Comparison of ENCODE assay signal across 20 cellular contexts in genomic region chr5:143479394-143479793, GRCh38.
DNase-seq lines count a peak whose midpoint lies in the region; ATAC-seq and TF ChIP-seq lines count a peak whose summit lies in the region.
"Had no signal": no experiment of that assay in that cellular context is flagged by ENCODE, and none has a peak within 500 bp of the region (broad histone marks: within the 10 kb centered on the region; RNA-seq: fewer than 3 reads in every experiment).

No MANE protein-coding gene starts in this region.

- no peak for ATAC-seq in naive thymus-derived CD4-positive, alpha-beta T cell
- ATAC-seq in activated CD8-positive, alpha-beta T cell treated with anti-CD3 and anti-CD28 coated beads, Interleukin-2, amount 10 ng/mL, durations not matched to agents 7 days and 5 days = no peak
- ATAC-seq: Panc1, SK-N-SH treated with all-trans-retinoic acid at 6 μM for 48 hours had no signal

- H3K4me1 Mint-ChIP-seq in MCF 10A (ENCODE audit: insufficient read depth, unreplicated experiment) = peaks cover 7% of the 10 kb centered on the region
- no peaks in the 10 kb centered on the region for H3K4me1 Mint-ChIP-seq in naive thymus-derived CD4-positive, alpha-beta T cell
- no peaks in the 10 kb centered on the region for H3K4me1 Mint-ChIP-seq in activated CD8-positive, alpha-beta T cell treated with anti-CD3 and anti-CD28 coated beads, Interleukin-2, amount 10 ng/mL, durations not matched to agents 7 days and 5 days (ENCODE audit: low read depth)
- H3K4me1 Mint-ChIP-seq: CD8-positive, alpha-beta memory T cell had no signal

- no peak overlapping the region for H2AFZ ChIP-seq in PC-9

- DNase-seq in MCF 10A (ENCODE audit: unreplicated experiment) (peak; percentile 69), breast epithelium (ENCODE audit: low spot score in 2 of 2) (no peak), PC-9 (peak in 1 of 2 experiments; percentile 89), choroid plexus epithelial cell (ENCODE audit: low read depth) (peak; percentile 36), renal cortical epithelial cell (ENCODE audit: low read depth) (peak; percentile 68), cerebellar nuclear complex (lab: John Stamatoyannopoulos, UW) (no peak)
- DNase-seq in naive thymus-derived CD4-positive, alpha-beta T cell = no peak
- DNase-seq in activated CD8-positive, alpha-beta T cell treated with anti-CD3 and anti-CD28 coated beads, Interleukin-2, amount 10 ng/mL, durations not matched to agents 7 days and 5 days = no peak
- DNase-seq: 8988T; CD8-positive, alpha-beta memory T cell; GF-D8; NCI-H1417 treated with DMSO at 0.1 percent for 48 hours; NCI-H2029 treated with DMSO at 0.1 percent for 48 hours; NCI-H510A; NCI-H82; SHP77 had no signal

- BruUV-seq in MCF 10A (replicated peaks; lab: Mats Ljungman, UMichigan) = no TSS peak
- no TSS peak for BruUV-seq in PC-9 (replicated peaks; lab: Mats Ljungman, UMichigan)

- no peaks in the 10 kb centered on the region for H3K36me3 Mint-ChIP-seq in MCF 10A (ENCODE audit: insufficient read depth, unreplicated experiment)
- H3K36me3 Mint-ChIP-seq in naive thymus-derived CD4-positive, alpha-beta T cell = no peaks in the 10 kb centered on the region
- H3K36me3 Mint-ChIP-seq in activated CD8-positive, alpha-beta T cell treated with anti-CD3 and anti-CD28 coated beads, Interleukin-2, amount 10 ng/mL, durations not matched to agents 7 days and 5 days (ENCODE audit: low read depth) = no peaks in the 10 kb centered on the region
- H3K36me3 Mint-ChIP-seq: IgD-negative memory B cell had no signal

- TF ChIP-seq POLR2A in breast epithelium (IDR thresholded peaks at IDR 0.05) = no peak

- H3K9me3 Mint-ChIP-seq in MCF 10A (ENCODE audit: unreplicated experiment) = no peaks in the 10 kb centered on the region
- H3K9me3 Mint-ChIP-seq in naive thymus-derived CD4-positive, alpha-beta T cell = no peaks in the 10 kb centered on the region
- no peaks in the 10 kb centered on the region for H3K9me3 Mint-ChIP-seq in activated CD8-positive, alpha-beta T cell treated with anti-CD3 and anti-CD28 coated beads, Interleukin-2, amount 10 ng/mL, durations not matched to agents 7 days and 5 days (ENCODE audit: insufficient read depth)
- H3K9me3 Mint-ChIP-seq: CD8-positive, alpha-beta memory T cell; IgD-negative memory B cell had no signal

- H3K9me3 ChIP-seq in breast epithelium (no peaks in the 10 kb centered on the region), PC-9 (ENCODE audit: insufficient read depth, low read depth) (no peaks in the 10 kb centered on the region)
- H3K9me3 ChIP-seq in naive thymus-derived CD4-positive, alpha-beta T cell (ENCODE audit: control insufficient read depth in 2 of 3, low read length in 3 of 3) = no peaks in the 10 kb centered on the region

- peak overlapping the region; percentile 18 for H3K4me2 ChIP-seq in PC-9
- H3K4me2 ChIP-seq: BLaER1 treated with 17β-estradiol and CSF1 and Interleukin-3, amounts not matched to agents 10 nM and 100 nM had no signal

- H3K4me3 Mint-ChIP-seq in MCF 10A (ENCODE audit: unreplicated experiment) = no peak overlapping the region
- no peak overlapping the region for H3K4me3 Mint-ChIP-seq in naive thymus-derived CD4-positive, alpha-beta T cell
- H3K4me3 Mint-ChIP-seq in activated CD8-positive, alpha-beta T cell treated with anti-CD3 and anti-CD28 coated beads, Interleukin-2, amount 10 ng/mL, durations not matched to agents 7 days and 5 days = no peak overlapping the region
- H3K4me3 Mint-ChIP-seq: CD8-positive, alpha-beta memory T cell; IgD-negative memory B cell had no signal

- CTCF ChIA-PET in MCF 10A (lab: Yijun Ruan, JAX) (interaction anchor here (0.6 kb wide), 1 partner anchor 29 kb away, joined by 3 read pairs; no protein-coding TSS in a partner anchor), PC-9 (lab: Charles Lee) (no interaction called here)
- CTCF ChIA-PET in naive thymus-derived CD4-positive, alpha-beta T cell (lab: Charles Lee) = no interaction called here
- CTCF ChIA-PET in activated CD8-positive, alpha-beta T cell treated with anti-CD3 and anti-CD28 coated beads, Interleukin-2, amount 10 ng/mL, durations not matched to agents 7 days and 5 days (lab: Charles Lee) = no interaction called here

- no peaks in the 10 kb centered on the region for H3K27me3 Mint-ChIP-seq in MCF 10A (ENCODE audit: insufficient read depth, unreplicated experiment)
- no peaks in the 10 kb centered on the region for H3K27me3 Mint-ChIP-seq in naive thymus-derived CD4-positive, alpha-beta T cell
- H3K27me3 Mint-ChIP-seq in activated CD8-positive, alpha-beta T cell treated with anti-CD3 and anti-CD28 coated beads, Interleukin-2, amount 10 ng/mL, durations not matched to agents 7 days and 5 days (ENCODE audit: low read depth) = peaks cover 2% of the 10 kb centered on the region
- H3K27me3 Mint-ChIP-seq: CD8-positive, alpha-beta memory T cell; IgD-negative memory B cell had no signal

- intact Hi-C loops in MCF 10A (cut with micrococcal nuclease) = no loop called here
- intact Hi-C loops in breast epithelium (cut with DNase I; ENCODE audit: low total_unique reads) = no loop called here
- intact Hi-C loops in PC-9 (cut with micrococcal nuclease; ENCODE audit: unreplicated experiment) = no loop called here
- intact Hi-C loops in naive thymus-derived CD4-positive, alpha-beta T cell (cut with micrococcal nuclease) = no loop called here

- H3K27ac ChIP-seq in breast epithelium = no peak overlapping the region
- peak overlapping the region; percentile 38 for H3K27ac ChIP-seq in PC-9
- H3K27ac ChIP-seq in naive thymus-derived CD4-positive, alpha-beta T cell (ENCODE audit: low read depth, low read length) = no peak overlapping the region
- H3K27ac ChIP-seq: BLaER1 treated with 17β-estradiol and CSF1 and Interleukin-3, amounts not matched to agents 10 nM and 100 nM had no signal

- H3K27ac Mint-ChIP-seq in MCF 10A (ENCODE audit: low read depth, unreplicated experiment) = no peak overlapping the region
- H3K27ac Mint-ChIP-seq in naive thymus-derived CD4-positive, alpha-beta T cell = no peak overlapping the region
- H3K27ac Mint-ChIP-seq in activated CD8-positive, alpha-beta T cell treated with anti-CD3 and anti-CD28 coated beads, Interleukin-2, amount 10 ng/mL, durations not matched to agents 7 days and 5 days = no peak overlapping the region
- H3K27ac Mint-ChIP-seq: IgD-negative memory B cell had no signal

- H3K4me3 ChIP-seq in breast epithelium (no peak overlapping the region), PC-9 (no peak overlapping the region), choroid plexus epithelial cell (ENCODE audit: low read depth, low read length) (no peak overlapping the region)
- H3K4me3 ChIP-seq in naive thymus-derived CD4-positive, alpha-beta T cell (ENCODE audit: low read length) = no peak overlapping the region
- H3K4me3 ChIP-seq: BLaER1 treated with 17β-estradiol and CSF1 and Interleukin-3, amounts not matched to agents 10 nM and 100 nM had no signal

- H3K79me2 ChIP-seq in PC-9 (ENCODE audit: low read depth) = no peaks in the 10 kb centered on the region

- POLR2A ChIA-PET in MCF 10A (lab: Yijun Ruan, JAX) (interaction anchor here (1.5 to 4.5 kb wide), 2 partner anchors 15 to 63 kb away, joined by 3 to 22 read pairs; no protein-coding TSS in a partner anchor), PC-9 (lab: Charles Lee; ENCODE audit: unreplicated experiment) (no interaction called here)
- POLR2A ChIA-PET in naive thymus-derived CD4-positive, alpha-beta T cell (lab: Charles Lee) = no interaction called here
- POLR2A ChIA-PET in activated CD8-positive, alpha-beta T cell treated with anti-CD3 and anti-CD28 coated beads, Interleukin-2, amount 10 ng/mL, durations not matched to agents 7 days and 5 days (lab: Charles Lee) = no interaction called here

- H3K9me2 ChIP-seq in PC-9 (ENCODE audit: insufficient read depth) = no peaks in the 10 kb centered on the region

- H3K27me3 ChIP-seq in breast epithelium = no peaks in the 10 kb centered on the region
- H3K27me3 ChIP-seq in PC-9 (ENCODE audit: insufficient read depth, low read depth) = no peaks in the 10 kb centered on the region
- H3K27me3 ChIP-seq in naive thymus-derived CD4-positive, alpha-beta T cell (ENCODE audit: control insufficient read depth in 2 of 2, insufficient read depth in 2 of 2, low read length in 2 of 2) = no peaks in the 10 kb centered on the region
- H3K27me3 ChIP-seq: BLaER1 treated with 17β-estradiol and CSF1 and Interleukin-3, amounts not matched to agents 10 nM and 100 nM had no signal

- TF ChIP-seq CTCF in MCF 10A (IDR thresholded peaks at IDR 0.05; ENCODE audit: unreplicated experiment) (no peak), breast epithelium (IDR thresholded peaks at IDR 0.05) (no peak), PC-9 (conservative IDR thresholded peaks at IDR 0.05) (no peak), choroid plexus epithelial cell (conservative IDR thresholded peaks at IDR 0.05; ENCODE audit: low read depth, low read length) (no peak)

- H3K36me3 ChIP-seq in breast epithelium = no peaks in the 10 kb centered on the region
- no peaks in the 10 kb centered on the region for H3K36me3 ChIP-seq in PC-9 (ENCODE audit: low read depth)
- no peaks in the 10 kb centered on the region for H3K36me3 ChIP-seq in naive thymus-derived CD4-positive, alpha-beta T cell (ENCODE audit: control insufficient read depth in 2 of 3, insufficient read depth in 3 of 3, low read length in 3 of 3)
- H3K36me3 ChIP-seq: BLaER1 treated with 17β-estradiol and CSF1 and Interleukin-3, amounts not matched to agents 10 nM and 100 nM had no signal

- H4K20me1 ChIP-seq in PC-9 (ENCODE audit: insufficient read depth) = no peaks in the 10 kb centered on the region
- H4K20me1 ChIP-seq: BLaER1 treated with 17β-estradiol and CSF1 and Interleukin-3, amounts not matched to agents 10 nM and 100 nM had no signal

- H3F3A ChIP-seq in PC-9 (ENCODE audit: insufficient read depth, low read depth) = peaks cover 6% of the 10 kb centered on the region; the same call in 1 of the 2 replicates

- H3K4me1 ChIP-seq in breast epithelium (no peaks in the 10 kb centered on the region), PC-9 (replicated peaks; ENCODE audit: insufficient read depth) (peaks cover 24% of the 10 kb centered on the region)
- no peaks in the 10 kb centered on the region for H3K4me1 ChIP-seq in naive thymus-derived CD4-positive, alpha-beta T cell (ENCODE audit: control insufficient read depth in 2 of 2, insufficient read depth in 2 of 2, low read length in 2 of 2)

Comparison
In these comparisons a context has a peak if more than half of its experiments do, and no peak if none do; other contexts are left out.
1. DNase-seq: peak in MCF 10A (single experiment), choroid plexus epithelial cell (single experiment) and renal cortical epithelial cell (single experiment); none in breast epithelium (0 of 2), naive thymus-derived CD4-positive, alpha-beta T cell (0 of 9), cerebellar nuclear complex (0 of 2) and activated CD8-positive, alpha-beta T cell treated with anti-CD3 and anti-CD28 coated beads, Interleukin-2, amount 10 ng/mL, durations not matched to agents 7 days and 5 days (single experiment).